ENCODE assay signal across 17 cellular contexts in the genomic region with DNA sequence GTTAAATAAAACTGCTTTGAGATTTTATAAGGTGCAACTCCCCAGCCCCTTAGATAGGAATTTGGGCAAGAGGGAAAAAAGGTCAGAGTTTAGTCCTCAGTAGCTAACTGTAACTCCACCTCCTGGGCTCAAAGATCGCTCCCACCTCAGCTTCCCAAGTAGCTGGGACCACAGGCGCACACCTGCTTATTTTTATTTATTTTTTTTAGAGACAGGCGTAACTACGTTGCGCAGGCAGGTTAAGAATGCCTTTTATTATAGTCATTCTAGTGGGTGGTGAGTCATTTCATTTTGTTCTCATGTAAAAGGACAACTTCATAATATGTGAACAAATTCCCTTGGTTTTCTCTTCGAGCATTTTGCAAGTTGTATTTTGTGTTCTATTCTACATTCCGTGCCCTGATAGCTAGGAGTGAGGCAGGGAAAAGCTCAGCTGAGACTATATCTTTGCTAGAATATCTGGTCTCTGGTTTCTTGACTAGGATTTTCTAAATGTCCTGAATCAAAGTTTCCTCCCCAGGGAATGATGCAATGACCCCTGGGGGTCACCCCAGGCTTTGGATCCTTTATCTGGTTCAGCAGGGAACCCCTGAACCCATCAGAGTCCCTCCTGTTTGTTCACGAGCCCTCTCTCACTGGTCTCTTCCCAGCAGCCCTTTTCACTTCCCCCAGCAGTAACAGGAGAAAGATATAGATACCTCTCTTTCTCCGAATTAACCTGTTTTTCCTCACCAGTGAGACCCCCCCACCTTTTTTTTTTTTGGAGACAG. TPM values are rescaled to one million over a fixed set of nuclear protein-coding genes. Genes with fewer than 3 reads are reported as not detected.
DNase-seq lines count a peak whose midpoint lies in the region; ATAC-seq, FAIRE-seq and TF ChIP-seq lines count a peak whose summit lies in the region.
"Had no signal": no experiment of that assay in that cellular context is flagged by ENCODE, and none has a peak within 500 bp of the region (broad histone marks: within the 10 kb centered on the region; RNA-seq: fewer than 3 reads in every experiment).

No MANE protein-coding gene starts in this region.

- H3K4me1 ChIP-seq in A549 (peaks cover 11% of the 10 kb centered on the region), uterus (no peaks in the 10 kb centered on the region)

- H3K27me3 ChIP-seq in bronchial epithelial cell (ENCODE audit: control insufficient read depth, insufficient read depth, low read length) (no peaks in the 10 kb centered on the region), uterus (no peaks in the 10 kb centered on the region)
- H3K27me3 ChIP-seq: stomach, vagina had no signal

- CTCF ChIA-PET in A549 (lab: Yijun Ruan, JAX) = interaction anchor here (0.7 to 12.0 kb wide), 7 partner anchors 14 to 492 kb away, joined by 3 to 251 read pairs (median 5); a partner anchor contains a TSS

- TF ChIP-seq EP300 in A549 (IDR thresholded peaks at IDR 0.05) = no peak

- no peak for TF ChIP-seq POLR2A in A549 (IDR thresholded peaks at IDR 0.05; ENCODE audit: low read length)
- TF ChIP-seq POLR2A in uterus (IDR thresholded peaks at IDR 0.05) = no peak

- H3K9me3 ChIP-seq in A549 (no peaks in the 10 kb centered on the region), uterus (no peaks in the 10 kb centered on the region)
- H3K9me3 ChIP-seq: stomach, vagina had no signal

- H3K27ac ChIP-seq in A549 (no peak overlapping the region; a peak in 1 of 6 replicates), uterus (no peak overlapping the region)
- H3K27ac ChIP-seq: stomach, vagina had no signal

- H3K4me2 ChIP-seq in A549 = 0 out of 3 replicates have a peak overlapping the region, but pooled peaks have one; percentile 7

- no peak for TF ChIP-seq CTCF in A549 (IDR thresholded peaks at IDR 0.05)
- TF ChIP-seq CTCF in bronchial epithelial cell (IDR thresholded peaks at IDR 0.05; ENCODE audit: insufficient read depth, low read length, severe bottlenecking) = no peak
- TF ChIP-seq CTCF in uterus (IDR thresholded peaks at IDR 0.05) = no peak

- 65% methylated on average over 9 of the region's 9 CpGs for WGBS in A549 (ENCODE audit: missing lambda C conversion rate)

- no peak for FAIRE-seq in A549 (lab: Jason Lieb, UNC)
- no peak for FAIRE-seq in bronchial epithelial cell (lab: Jason Lieb, UNC)
- FAIRE-seq: islet of Langerhans had no signal

- no peak for TF ChIP-seq RAD21 in A549 (conservative IDR thresholded peaks at IDR 0.05 in 1 of 2, IDR thresholded peaks at IDR 0.05 in 1 of 2)

- DNase-seq in A549 (ENCODE audit: low read depth in 1 of 2, low spot score in 1 of 2) (no peak), LoVo (ENCODE audit: low spot score) (peak; percentile 79), bronchial epithelial cell (ENCODE audit: low read depth) (peak; percentile 86), left colon (no peak), uterus (no peak), cortex of kidney (lab: John Stamatoyannopoulos, UW) (no peak), NCI-H1048 (lab: John Stamatoyannopoulos, UW) (no peak)
- DNase-seq: activated CD8-positive, alpha-beta memory T cell treated with anti-CD3 and anti-CD28 coated beads, Interleukin-2, amount 50 U/mL, for 4 hours; aorta; CD8-positive, alpha-beta memory T cell; head of caudate nucleus; NCI-H187 treated with DMSO at 0.1 percent for 48 hours; SHP77; stomach had no signal

- POLR2A ChIA-PET in A549 (lab: Yijun Ruan, JAX) = interaction anchor here (0.6 kb wide), 1 partner anchor 471 kb away, joined by 3 read pairs; no protein-coding TSS in a partner anchor

- H3K4me3 ChIP-seq in A549 = no peak overlapping the region
- H3K4me3 ChIP-seq in bronchial epithelial cell (ENCODE audit: low read depth, low read length) = no peak overlapping the region
- no peak overlapping the region for H3K4me3 ChIP-seq in uterus
- H3K4me3 ChIP-seq: stomach, vagina had no signal

- ATAC-seq in A549 = no peak; a peak in 1 of 6 replicates
- ATAC-seq in left colon = peak; percentile 63
- no peak for ATAC-seq in HG03045 (IDR thresholded peaks at IDR 0.05; ENCODE audit: unreplicated experiment)

- intact Hi-C loops in left colon (cut with DNase I, micrococcal nuclease) (no loop called here), uterus (cut with DNase I; ENCODE audit: low total_unique reads) (no loop called here)

- H3K36me3 ChIP-seq in bronchial epithelial cell (ENCODE audit: control insufficient read depth, insufficient read depth, low read length) (peaks cover 4% of the 10 kb centered on the region), uterus (no peaks in the 10 kb centered on the region)

TF ChIP-seq in A549, 52 proteins besides CTCF, POLR2A, EP300 and RAD21:
- TF ChIP-seq GATA3 (IDR thresholded peaks at IDR 0.05; ENCODE audit: borderline replicate concordance) (no peak), FOSL2 (IDR thresholded peaks at IDR 0.05) (no peak), FOSL2 (CRISPR knock-in tag; IDR thresholded peaks at IDR 0.05) (peak; percentile 46; the same call in 1 of the 2 replicates)
- TF ChIP-seq, protein P1, sequence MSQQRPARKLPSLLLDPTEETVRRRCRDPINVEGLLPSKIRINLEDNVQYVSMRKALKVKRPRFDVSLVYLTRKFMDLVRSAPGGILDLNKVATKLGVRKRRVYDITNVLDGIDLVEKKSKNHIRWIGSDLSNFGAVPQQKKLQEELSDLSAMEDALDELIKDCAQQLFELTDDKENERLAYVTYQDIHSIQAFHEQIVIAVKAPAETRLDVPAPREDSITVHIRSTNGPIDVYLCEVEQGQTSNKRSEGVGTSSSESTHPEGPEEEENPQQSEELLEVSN (IDR thresholded peaks at IDR 0.05; ENCODE audit: borderline replicate concordance, low read depth) = no peak

RNA-seq across cellular contexts. Expression of a gene that starts 14.4 kb away (rescaled TPM):
- polyA plus RNA-seq in A549 (2011; rRNA removed) (76.6 TPM in 2 replicates), A549 (2017; fragmentation: RNase III; extraction: RNeasy Plus Mini Kit Qiagen cat#74134 plus additional on column Dnase treatment) (37.5 to 40.6 TPM (median 39.6 TPM) in 3 replicates)
- polyA plus RNA-seq in A549 (2012; cell fraction: cytosol; rRNA removed) = 43.2 and 45.1 TPM in 2 replicates
- polyA plus RNA-seq in A549 (2012; cell fraction: nucleus; rRNA removed) = 44.9 and 58.5 TPM in 2 replicates
- 54.6 and 60.5 TPM in 2 replicates for polyA minus RNA-seq in A549 (2011; rRNA and poly(A)+ RNA removed)
- total RNA-seq in bronchial epithelial cell (21.6 and 23.0 TPM in 2 replicates), left colon (10 to 100 TPM; 29.9 to 38.5 TPM), uterus (10 to 100 TPM; 14.7 to 65.0 (median 46.5) TPM)

Comparison
In these comparisons a context has a peak if more than half of its experiments do, and no peak if none do; other contexts are left out.
1. DNase-seq: peak in LoVo (single experiment) and bronchial epithelial cell (single experiment); none in A549 (0 of 2), left colon (0 of 2), uterus (0 of 2), cortex of kidney (single experiment) and NCI-H1048 (single experiment).